In genomic region chr7:44072364-44073231, GRCh38 we compare ENCODE assay signal across 8 cellular contexts. TPM values are rescaled to one million over a fixed set of nuclear protein-coding genes. Genes with fewer than 3 reads are reported as not detected.
DNase-seq lines count a peak whose midpoint lies in the region; ATAC-seq and TF ChIP-seq lines count a peak whose summit lies in the region.

No MANE protein-coding gene starts in this region.

- no peak overlapping the region for H3K4me3 Mint-ChIP-seq in T-helper 1 cell treated with Interleukin-12 subunit alpha and Interleukin-12 subunit beta and Interleukin-4 antibody, amounts not matched to agents 30 μg/mL and 1 μg/mL, for 36 hours
- H3K4me3 Mint-ChIP-seq in chondrocyte (ENCODE audit: unreplicated experiment), result no peak overlapping the region
- H3K4me3 Mint-ChIP-seq in stimulated activated naive B cell treated with anti-CD40 and anti-IgM and Interleukin-4, amounts not matched to agents 10 μg/mL and 1 μg/mL and 100 μg/mL, for 72 hours, result peak overlapping the region; percentile 59 to 69

- no peaks in the 10 kb centered on the region for H3K9me3 Mint-ChIP-seq in T-helper 1 cell treated with Interleukin-12 subunit alpha and Interleukin-12 subunit beta and Interleukin-4 antibody, amounts not matched to agents 30 μg/mL and 1 μg/mL, for 36 hours
- no peaks in the 10 kb centered on the region for H3K9me3 Mint-ChIP-seq in chondrocyte (ENCODE audit: low read depth)
- H3K9me3 Mint-ChIP-seq in stimulated activated naive B cell treated with anti-CD40 and anti-IgM and Interleukin-4, amounts not matched to agents 10 μg/mL and 1 μg/mL and 100 μg/mL, for 72 hours, result no peaks in the 10 kb centered on the region

- H3K36me3 Mint-ChIP-seq in T-helper 1 cell treated with Interleukin-12 subunit alpha and Interleukin-12 subunit beta and Interleukin-4 antibody, amounts not matched to agents 30 μg/mL and 1 μg/mL, for 36 hours (ENCODE audit: low read depth), result peaks cover 11% of the 10 kb centered on the region
- peaks cover 7% of the 10 kb centered on the region for H3K36me3 Mint-ChIP-seq in chondrocyte (ENCODE audit: low read depth)
- peaks cover 26 to 81% of the 10 kb centered on the region in 2 donors for H3K36me3 Mint-ChIP-seq in stimulated activated naive B cell treated with anti-CD40 and anti-IgM and Interleukin-4, amounts not matched to agents 10 μg/mL and 1 μg/mL and 100 μg/mL, for 72 hours

- ATAC-seq in left colon (peak; percentile 18), HG02938 (IDR thresholded peaks at IDR 0.05; ENCODE audit: unreplicated experiment) (no peak), GM18861 (IDR thresholded peaks at IDR 0.05; ENCODE audit: unreplicated experiment) (no peak)
- ATAC-seq in stimulated activated naive B cell treated with anti-CD40 and anti-IgM and Interleukin-4, amounts not matched to agents 10 μg/mL and 1 μg/mL and 100 μg/mL, for 72 hours (replicated peaks), result peak; percentile 26 to 28

- intact Hi-C loops in left colon (cut with DNase I, micrococcal nuclease), result no loop called here

- H3K27me3 Mint-ChIP-seq in T-helper 1 cell treated with Interleukin-12 subunit alpha and Interleukin-12 subunit beta and Interleukin-4 antibody, amounts not matched to agents 30 μg/mL and 1 μg/mL, for 36 hours (ENCODE audit: low read depth), result no peaks in the 10 kb centered on the region
- H3K27me3 Mint-ChIP-seq in chondrocyte (ENCODE audit: low read depth), result no peaks in the 10 kb centered on the region
- no peaks in the 10 kb centered on the region for H3K27me3 Mint-ChIP-seq in stimulated activated naive B cell treated with anti-CD40 and anti-IgM and Interleukin-4, amounts not matched to agents 10 μg/mL and 1 μg/mL and 100 μg/mL, for 72 hours

- H3K27ac Mint-ChIP-seq in T-helper 1 cell treated with Interleukin-12 subunit alpha and Interleukin-12 subunit beta and Interleukin-4 antibody, amounts not matched to agents 30 μg/mL and 1 μg/mL, for 36 hours, result peak overlapping the region; percentile 55
- peak overlapping the region; percentile 79 for H3K27ac Mint-ChIP-seq in chondrocyte (ENCODE audit: unreplicated experiment)
- peak overlapping the region; percentile 99 for H3K27ac Mint-ChIP-seq in stimulated activated naive B cell treated with anti-CD40 and anti-IgM and Interleukin-4, amounts not matched to agents 10 μg/mL and 1 μg/mL and 100 μg/mL, for 72 hours

- DNase-seq in EL (peak; percentile 97), chondrocyte (ENCODE audit: low spot score) (peak; percentile 95), left colon (peak; percentile 64 to 78)
- peak; percentile 43 for DNase-seq in stimulated activated naive B cell treated with anti-CD40 and anti-IgM and Interleukin-4, amounts not matched to agents 10 μg/mL and 1 μg/mL and 100 μg/mL, for 72 hours

- H3K4me1 Mint-ChIP-seq in T-helper 1 cell treated with Interleukin-12 subunit alpha and Interleukin-12 subunit beta and Interleukin-4 antibody, amounts not matched to agents 30 μg/mL and 1 μg/mL, for 36 hours (ENCODE audit: low read depth), result peaks cover 2% of the 10 kb centered on the region
- peaks cover 29% of the 10 kb centered on the region for H3K4me1 Mint-ChIP-seq in chondrocyte (ENCODE audit: low read depth)
- H3K4me1 Mint-ChIP-seq in stimulated activated naive B cell treated with anti-CD40 and anti-IgM and Interleukin-4, amounts not matched to agents 10 μg/mL and 1 μg/mL and 100 μg/mL, for 72 hours, result peaks cover 42 to 87% of the 10 kb centered on the region in 2 donors

- peak overlapping the region; percentile 100 for H3K27ac ChIP-seq in KOPT-K1 (ENCODE audit: low read depth, low read length, poor library complexity, severe bottlenecking)

- peak; percentile 94 for TF ChIP-seq CTCF in chondrocyte (IDR thresholded peaks at IDR 0.05)

- no peaks in the 10 kb centered on the region for H3K9me3 ChIP-seq in KOPT-K1 (ENCODE audit: insufficient read depth, low read length, poor library complexity, severe bottlenecking)

- H3K36me3 ChIP-seq in KOPT-K1 (ENCODE audit: insufficient read depth, low read length), result peaks cover 89% of the 10 kb centered on the region

RNA-seq across cellular contexts. Expression of gene PGAM2, which starts 7.2 kb away (rescaled TPM):
- total RNA-seq in chondrocyte (0.25 to 0.41 TPM in 2 of 3 replicates, not detected in the other), left colon (under 1 TPM; 0.58 to 0.64 TPM)

RNA-seq across cellular contexts. Expression of gene POLM, which starts 9.7 kb away (rescaled TPM):
- total RNA-seq in chondrocyte, result 14.3 to 19.0 TPM (median 15.5 TPM) in 3 replicates
- 10 to 100 TPM; 20.7 to 22.8 TPM for total RNA-seq in left colon

RNA-seq across cellular contexts. Expression of gene DBNL, which starts 28.1 kb away (rescaled TPM):
- total RNA-seq in chondrocyte, result 95.5 to 115 TPM (median 97.1 TPM) in 3 replicates
- 10 to 100 TPM; 87.0 to 90.5 TPM for total RNA-seq in left colon

RNA-seq across cellular contexts. Expression of gene AEBP1, which starts 31.5 kb away (rescaled TPM):
- total RNA-seq in chondrocyte (242 to 422 TPM (median 412 TPM) in 3 replicates), left colon (10 to 100 TPM; 20.1 to 59.6 TPM)

RNA-seq across cellular contexts. Expression of gene POLD2, which starts 50.8 kb away (rescaled TPM):
- 49.2 to 64.5 TPM (median 57.3 TPM) in 3 replicates for total RNA-seq in chondrocyte
- total RNA-seq in left colon, result 10 to 100 TPM; 40.5 to 57.0 TPM

Comparison
In these comparisons a context has a peak if more than half of its experiments do, and no peak if none do; other contexts are left out.
1. DNase-seq: peak in every context shown above with its lines; median percentile 97 in EL; 95 in chondrocyte; 71 in left colon; 43 in stimulated activated naive B cell treated with anti-CD40 and anti-IgM and Interleukin-4, amounts not matched to agents 10 μg/mL and 1 μg/mL and 100 μg/mL, for 72 hours.
2. H3K4me3 Mint-ChIP-seq: peak in stimulated activated naive B cell treated with anti-CD40 and anti-IgM and Interleukin-4, amounts not matched to agents 10 μg/mL and 1 μg/mL and 100 μg/mL, for 72 hours (2 of 2); none in T-helper 1 cell treated with Interleukin-12 subunit alpha and Interleukin-12 subunit beta and Interleukin-4 antibody, amounts not matched to agents 30 μg/mL and 1 μg/mL, for 36 hours (single experiment) and chondrocyte (single experiment).
3. ATAC-seq: peak in left colon (single experiment) and stimulated activated naive B cell treated with anti-CD40 and anti-IgM and Interleukin-4, amounts not matched to agents 10 μg/mL and 1 μg/mL and 100 μg/mL, for 72 hours (2 of 2); none in HG02938 (single experiment) and GM18861 (single experiment).
4. Peak in every context shown above with its lines, with median percentiles within 50 percentile points of each other: H3K27ac Mint-ChIP-seq.